1 cellular context compared by ENCODE assay signal in the genomic region with DNA sequence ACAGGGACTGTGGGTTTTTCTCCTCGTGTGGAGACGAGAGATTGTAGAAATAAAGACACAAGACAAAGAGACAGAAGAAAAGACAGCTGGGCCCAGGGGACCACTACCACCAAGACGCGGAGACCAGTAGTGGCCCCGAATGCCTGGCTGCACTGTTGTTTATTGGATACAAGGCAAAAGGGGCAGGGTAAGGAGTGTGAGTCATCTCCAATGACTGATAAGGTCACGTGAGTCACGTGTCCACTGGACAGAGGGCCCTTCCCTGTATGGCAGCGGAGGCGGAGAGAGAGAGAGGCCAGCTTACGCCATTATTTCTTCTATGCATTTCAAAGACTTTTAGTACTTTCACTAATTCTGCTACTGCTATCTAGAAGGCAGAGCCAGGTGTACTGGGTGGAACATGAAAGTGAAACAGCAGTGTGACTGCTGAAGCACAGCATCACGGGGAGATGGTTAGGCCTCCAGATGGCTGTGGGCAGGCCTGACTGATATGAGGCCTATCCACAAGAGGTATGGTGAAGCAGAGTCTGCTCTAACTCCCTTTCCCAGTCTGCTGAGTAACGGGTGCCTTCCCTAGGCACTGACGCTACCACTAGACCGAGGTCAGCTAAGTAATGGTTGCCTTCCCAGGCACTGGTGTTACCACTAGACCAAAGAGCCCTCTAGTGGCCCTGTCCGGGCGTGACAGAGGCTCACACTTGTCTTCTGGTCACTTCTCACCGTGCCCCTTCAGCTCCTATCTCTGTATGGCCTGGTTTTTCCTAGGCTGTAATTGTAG.
A peak's percentile ranks its signal among the peaks of the same experiment; 100 is the strongest.
TF ChIP-seq lines count a peak whose summit lies in the region.

No MANE protein-coding gene starts in this region.

TF ChIP-seq in K562, 482 proteins besides CTCF, POLR2A, EP300 and RAD21 (continued from another document):
- peak; percentile 33 for TF ChIP-seq CTCFL (IDR thresholded peaks at IDR 0.05; ENCODE audit: borderline replicate concordance, insufficient read depth, low read depth, low read length, poor library complexity, severe bottlenecking)
- TF ChIP-seq JUND (IDR thresholded peaks at IDR 0.05; ENCODE audit: borderline replicate concordance, low read depth, low read length) = peak; percentile 96
- TF ChIP-seq JUND (tag; IDR thresholded peaks at IDR 0.05; ENCODE audit: borderline replicate concordance, low read depth, low read length) = peak; percentile 98
- TF ChIP-seq KAT7 (CRISPR knock-in tag; IDR thresholded peaks at IDR 0.05; ENCODE audit: borderline replicate concordance) = peak; percentile 57; the same call in 1 of the 2 replicates
- TF ChIP-seq MEF2D (tag; conservative IDR thresholded peaks at IDR 0.05; ENCODE audit: low read depth) = 0 out of 2 replicates have a peak, but pooled peaks have one; percentile 36
- TF ChIP-seq ZNF395 (CRISPR knock-in tag; IDR thresholded peaks at IDR 0.05) = peak; percentile 68
- TF ChIP-seq MAFG (tag; conservative IDR thresholded peaks at IDR 0.05) = peak; percentile 34; the same call in 1 of the 2 replicates
- peak in 1 of 2 experiments; percentile 66; a peak in 1 of 3 replicates for TF ChIP-seq CBX3 (IDR thresholded peaks at IDR 0.05; ENCODE audit: borderline replicate concordance in 1 of 2, low read length in 2 of 2)
- peak; percentile 85 for TF ChIP-seq ZFX (CRISPR knock-in tag; IDR thresholded peaks at IDR 0.05)
- peak in 1 of 2 experiments; percentile 42; a peak in 2 of 4 replicates for TF ChIP-seq TRIM24 (IDR thresholded peaks at IDR 0.05)
- TF ChIP-seq, protein P1, sequence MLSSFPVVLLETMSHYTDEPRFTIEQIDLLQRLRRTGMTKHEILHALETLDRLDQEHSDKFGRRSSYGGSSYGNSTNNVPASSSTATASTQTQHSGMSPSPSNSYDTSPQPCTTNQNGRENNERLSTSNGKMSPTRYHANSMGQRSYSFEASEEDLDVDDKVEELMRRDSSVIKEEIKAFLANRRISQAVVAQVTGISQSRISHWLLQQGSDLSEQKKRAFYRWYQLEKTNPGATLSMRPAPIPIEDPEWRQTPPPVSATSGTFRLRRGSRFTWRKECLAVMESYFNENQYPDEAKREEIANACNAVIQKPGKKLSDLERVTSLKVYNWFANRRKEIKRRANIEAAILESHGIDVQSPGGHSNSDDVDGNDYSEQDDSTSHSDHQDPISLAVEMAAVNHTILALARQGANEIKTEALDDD (IDR thresholded peaks at IDR 0.05) = peak; percentile 78
- peak; percentile 89 for TF ChIP-seq SP1 (CRISPR knock-in tag; IDR thresholded peaks at IDR 0.05)
